In the genomic region with DNA sequence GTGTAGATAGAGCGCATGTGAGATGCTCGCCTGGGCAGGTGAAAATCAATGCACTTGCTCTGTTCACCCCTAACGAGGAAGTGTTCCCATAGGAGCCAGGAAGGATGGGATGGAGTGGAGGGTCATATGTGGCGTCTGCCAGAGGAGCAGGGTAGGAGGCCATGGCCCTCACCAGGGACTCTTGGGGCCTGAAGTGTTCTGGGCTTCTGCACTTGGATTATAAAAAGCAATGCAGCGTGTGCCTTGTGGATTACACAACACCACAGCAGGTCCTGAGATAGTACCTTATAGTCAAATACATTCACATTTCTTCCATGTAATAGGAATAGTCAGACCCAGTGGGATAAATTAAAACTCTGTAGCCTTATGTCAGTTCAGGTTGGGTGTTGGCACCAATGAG, we compare ENCODE assay signal across 1 cellular context.
A peak's percentile ranks its signal among the peaks of the same experiment; 100 is the strongest.
TF ChIP-seq lines count a peak whose summit lies in the region.

No MANE protein-coding gene starts in this region.

TF ChIP-seq in K562, 482 proteins besides CTCF, POLR2A, EP300 and RAD21:
- TF ChIP-seq CSDE1 (IDR thresholded peaks at IDR 0.05), result no peak
- TF ChIP-seq CEBPB (tag; IDR thresholded peaks at IDR 0.05), result peak; percentile 56; the same call in 1 of the 2 replicates
